ENCODE assay signal across 10 cellular contexts in genomic region chr3:72031581-72031980, GRCh38.
DNase-seq lines count a peak whose midpoint lies in the region; ATAC-seq lines count a peak whose summit lies in the region.
"Had no signal": no experiment of that assay in that cellular context is flagged by ENCODE, and none has a peak within 500 bp of the region (broad histone marks: within the 10 kb centered on the region; RNA-seq: fewer than 3 reads in every experiment).

No MANE protein-coding gene starts in this region.

- ATAC-seq in left lobe of liver = peak; percentile 55
- ATAC-seq in HG02884 (IDR thresholded peaks at IDR 0.05; ENCODE audit: unreplicated experiment) = no peak
- ATAC-seq in HG03457 (IDR thresholded peaks at IDR 0.05; ENCODE audit: unreplicated experiment) = no peak
- no peak for ATAC-seq in GM18519 (IDR thresholded peaks at IDR 0.05; ENCODE audit: low FRiP score, unreplicated experiment)

- DNase-seq in Ammon's horn (ENCODE audit: low spot score) = peak; percentile 60
- DNase-seq in Kasumi-1 (lab: John Stamatoyannopoulos, UW) = peak; percentile 98 to 99
- DNase-seq in amniotic stem cell (lab: John Stamatoyannopoulos, UW) = peak; percentile 3
- no peak for DNase-seq in left lobe of liver (ENCODE audit: low spot score)
- no peak for DNase-seq in substantia nigra (lab: John Stamatoyannopoulos, UW)
- DNase-seq: NK-92 treated with Interleukin-12 subunit alpha and Interleukin-12 subunit beta, amount 100 ng/mL, for 24 hours; thyroid gland had no signal

- H3K27ac ChIP-seq in substantia nigra (ENCODE audit: low read depth, low read length, poor library complexity, severe bottlenecking) = no peak overlapping the region
- H3K27ac ChIP-seq: thyroid gland had no signal

Comparison
In these comparisons a context has a peak if more than half of its experiments do, and no peak if none do; other contexts are left out.
1. DNase-seq: peak in Ammon's horn (single experiment), Kasumi-1 (2 of 2) and amniotic stem cell (single experiment); none in left lobe of liver (single experiment) and substantia nigra (0 of 49).